14 cellular contexts compared by ENCODE assay signal in the genomic region with DNA sequence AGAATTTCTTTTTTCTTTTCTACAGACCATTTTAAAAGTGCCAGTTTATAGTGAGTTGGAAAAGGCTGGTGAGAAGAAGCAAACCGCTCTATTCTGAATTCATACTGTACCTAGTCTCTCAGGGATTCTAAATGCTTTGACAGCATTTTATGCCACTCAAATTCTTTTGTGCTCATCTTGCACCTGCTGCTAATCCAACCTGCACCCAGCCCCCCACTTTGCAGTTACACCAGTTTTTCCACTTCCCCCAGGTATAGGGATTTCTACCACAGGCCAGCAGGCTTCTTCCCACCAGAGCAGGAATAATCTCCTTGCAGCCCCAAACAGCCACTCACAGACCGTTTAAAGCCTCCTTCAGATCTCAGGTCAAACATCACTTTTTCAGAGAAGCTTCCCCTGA.
DNase-seq lines count a peak whose midpoint lies in the region; ATAC-seq, FAIRE-seq and TF ChIP-seq lines count a peak whose summit lies in the region.
"Had no signal": no experiment of that assay in that cellular context is flagged by ENCODE, and none has a peak within 500 bp of the region (broad histone marks: within the 10 kb centered on the region; RNA-seq: fewer than 3 reads in every experiment).

No MANE protein-coding gene starts in this region.

- BruUV-seq in mammary epithelial cell (replicated peaks; lab: Mats Ljungman, UMichigan) = no TSS peak

- H3K27me3 ChIP-seq in hepatocyte = no peaks in the 10 kb centered on the region
- no peaks in the 10 kb centered on the region for H3K27me3 ChIP-seq in uterus
- H3K27me3 ChIP-seq in mammary epithelial cell (ENCODE audit: insufficient read depth, low read length) = no peaks in the 10 kb centered on the region
- H3K27me3 ChIP-seq: right atrium auricular region had no signal

- 73% methylated on average over 2 of the region's 2 CpGs for WGBS in A549 (ENCODE audit: missing lambda C conversion rate)
- WGBS in hepatocyte (ENCODE audit: low lambda C conversion rate, missing lambda C conversion rate) = 52% methylated on average over 2 of the region's 2 CpGs
- 81% methylated on average over 2 of the region's 2 CpGs for WGBS in mammary epithelial cell (ENCODE audit: low coverage, missing lambda C conversion rate)

- no peaks in the 10 kb centered on the region for H3K36me3 ChIP-seq in hepatocyte (replicated peaks; ENCODE audit: insufficient read depth, low read depth)
- no peaks in the 10 kb centered on the region for H3K36me3 ChIP-seq in uterus
- H3K36me3 ChIP-seq in mammary epithelial cell (ENCODE audit: insufficient read depth, low read length) = no peaks in the 10 kb centered on the region
- H3K36me3 ChIP-seq: right atrium auricular region, thoracic aorta had no signal

- H3K4me2 ChIP-seq in A549 (peak overlapping the region; percentile 80), hepatocyte (no peak overlapping the region), mammary epithelial cell (ENCODE audit: insufficient read depth, low read depth, low read length) (no peak overlapping the region)

- H3K79me2 ChIP-seq in hepatocyte = peaks cover 69% of the 10 kb centered on the region
- peaks cover 29% of the 10 kb centered on the region for H3K79me2 ChIP-seq in mammary epithelial cell (ENCODE audit: insufficient read depth, low read length)

- ATAC-seq in A549 = no peak
- ATAC-seq: activated CD8-positive, alpha-beta memory T cell treated with anti-CD3 and anti-CD28 coated beads, Interleukin-2, amount 10 ng/mL, durations not matched to agents 7 days and 5 days had no signal

- TF ChIP-seq RAD21 in A549 (conservative IDR thresholded peaks at IDR 0.05 in 1 of 2, IDR thresholded peaks at IDR 0.05 in 1 of 2) = no peak

- no peaks in the 10 kb centered on the region for H3K9me3 ChIP-seq in A549
- H3K9me3 ChIP-seq in hepatocyte (ENCODE audit: low read depth) = no peaks in the 10 kb centered on the region
- H3K9me3 ChIP-seq in uterus = no peaks in the 10 kb centered on the region
- H3K9me3 ChIP-seq in mammary epithelial cell (replicated peaks; ENCODE audit: insufficient read depth, low read length) = no peaks in the 10 kb centered on the region
- H3K9me3 ChIP-seq: right atrium auricular region, thoracic aorta had no signal

- H3K9ac ChIP-seq in mammary epithelial cell (ENCODE audit: insufficient read depth, low read length) = no peak overlapping the region

- dilution Hi-C loops in mammary epithelial cell (cut with HindIII; ENCODE audit: low sequenced_read_pairs) = no loop called here

- H3K4me1 ChIP-seq in A549 = peaks cover 48% of the 10 kb centered on the region
- peaks cover 38% of the 10 kb centered on the region for H3K4me1 ChIP-seq in hepatocyte (ENCODE audit: insufficient read depth)
- H3K4me1 ChIP-seq in uterus = peaks cover 0 to 4% of the 10 kb centered on the region in 2 donors
- peaks cover 20% of the 10 kb centered on the region for H3K4me1 ChIP-seq in mammary epithelial cell (ENCODE audit: insufficient read depth, low read length)

- H4K20me1 ChIP-seq in hepatocyte (ENCODE audit: insufficient read depth, poor library complexity, severe bottlenecking) (peaks cover 8% of the 10 kb centered on the region), mammary epithelial cell (ENCODE audit: insufficient read depth, low read length) (no peaks in the 10 kb centered on the region)

- no peak for FAIRE-seq in A549 (lab: Jason Lieb, UNC)
- FAIRE-seq: endometrium had no signal

- no peaks in the 10 kb centered on the region for H3K9me2 ChIP-seq in hepatocyte (replicated peaks; ENCODE audit: insufficient read depth)

- no peak for TF ChIP-seq EP300 in A549 (IDR thresholded peaks at IDR 0.05)

- H3K27ac ChIP-seq in A549 = peak overlapping the region; percentile 70 to 91
- peak overlapping the region; percentile 2 for H3K27ac ChIP-seq in hepatocyte
- no peak overlapping the region for H3K27ac ChIP-seq in uterus
- H3K27ac ChIP-seq in mammary epithelial cell (ENCODE audit: insufficient read depth, low read depth, low read length) = no peak overlapping the region
- H3K27ac ChIP-seq: thoracic aorta had no signal

- intact Hi-C loops in uterus (cut with DNase I; ENCODE audit: low total_unique reads) = no loop called here
- intact Hi-C loops in mammary epithelial cell (cut with micrococcal nuclease) = no loop called here

- DNase-seq in A549 (ENCODE audit: low read depth in 1 of 2, low spot score in 1 of 2) (no peak), HT-29 (ENCODE audit: low spot score) (peak; percentile 38), NCI-H748 treated with DMSO at 0.1 percent for 48 hours (lab: John Stamatoyannopoulos, UW) (peak; percentile 57), hepatocyte (ENCODE audit: low spot score) (no peak), SKM-1 treated with dmso at 0.1 percent for 144 hours (lab: John Stamatoyannopoulos, UW; ENCODE audit: unreplicated experiment) (no peak), uterus (no peak), mammary epithelial cell (no peak)
- no peak for DNase-seq in activated T-cell treated with anti-CD3 and anti-CD28 coated beads, Interleukin-2, amount 50 U/mL, for 48 hours
- DNase-seq: activated CD8-positive, alpha-beta memory T cell treated with anti-CD3 and anti-CD28 coated beads, Interleukin-2, amount 10 ng/mL, durations not matched to agents 7 days and 5 days; Kasumi-1; mesendoderm had no signal

- TF ChIP-seq POLR2A in A549 (IDR thresholded peaks at IDR 0.05; ENCODE audit: low read length) = no peak
- no peak for TF ChIP-seq POLR2A in uterus (IDR thresholded peaks at IDR 0.05)

- H3K4me3 ChIP-seq in A549 (no peak overlapping the region), hepatocyte (no peak overlapping the region), uterus (no peak overlapping the region), mammary epithelial cell (replicated peaks in 1 of 3; ENCODE audit: insufficient read depth in 1 of 3, low read depth in 2 of 3, low read length in 3 of 3) (no peak overlapping the region)
- H3K4me3 ChIP-seq: right atrium auricular region, thoracic aorta had no signal

- H2AFZ ChIP-seq in hepatocyte = no peak overlapping the region
- H2AFZ ChIP-seq in mammary epithelial cell (ENCODE audit: low read depth, low read length) = no peak overlapping the region

- TF ChIP-seq CTCF in A549 (IDR thresholded peaks at IDR 0.05) = no peak
- no peak for TF ChIP-seq CTCF in hepatocyte (IDR thresholded peaks at IDR 0.05; ENCODE audit: poor library complexity)
- no peak for TF ChIP-seq CTCF in uterus (IDR thresholded peaks at IDR 0.05)
- no peak for TF ChIP-seq CTCF in mammary epithelial cell (conservative IDR thresholded peaks at IDR 0.05 in 1 of 2, IDR thresholded peaks at IDR 0.05 in 1 of 2; ENCODE audit: extremely low read depth in 1 of 2, insufficient read depth in 1 of 2, low read depth in 1 of 2, low read length in 2 of 2)

- CTCF ChIA-PET in A549 (lab: Yijun Ruan, JAX) (interaction anchor here (0.7 to 3.1 kb wide), 4 partner anchors 21 to 310 kb away, joined by 3 to 13 read pairs (median 6); no protein-coding TSS in a partner anchor), mammary epithelial cell (lab: Charles Lee; ENCODE audit: low non-redundant PET) (interaction anchor here (0.6 kb wide), 1 partner anchor 26 kb away, joined by 4 read pairs; no protein-coding TSS in a partner anchor)

- in situ Hi-C loops in mammary epithelial cell (cut with MboI; ENCODE audit: low sequenced_read_pairs in 2 of 2) = loop anchor here in 1 of 2 donors (25.0 kb wide), 1 partner anchor 693 kb away; no protein-coding TSS in a partner anchor

- POLR2A ChIA-PET in A549 (lab: Yijun Ruan, JAX) = no interaction called here

TF ChIP-seq in A549, 52 proteins besides CTCF, POLR2A, EP300 and RAD21:
- TF ChIP-seq POLR2AphosphoS2 (conservative IDR thresholded peaks at IDR 0.05; ENCODE audit: low read length) = no peak
- TF ChIP-seq HOXB13 (CRISPR knock-in tag; IDR thresholded peaks at IDR 0.05; ENCODE audit: low read depth) = no peak
- TF ChIP-seq MAFK (IDR thresholded peaks at IDR 0.05; ENCODE audit: partially characterized antibody) = no peak
- TF ChIP-seq MAX (IDR thresholded peaks at IDR 0.05) = no peak
- no peak for TF ChIP-seq CHD2 (IDR thresholded peaks at IDR 0.05; ENCODE audit: low read length, partially characterized antibody)
- no peak for TF ChIP-seq BCL3 (IDR thresholded peaks at IDR 0.05)
- no peak for TF ChIP-seq HOXA7 (CRISPR knock-in tag; IDR thresholded peaks at IDR 0.05)
- no peak for TF ChIP-seq HEYL (CRISPR knock-in tag; IDR thresholded peaks at IDR 0.05)
- no peak for TF ChIP-seq TP53 (CRISPR knock-in tag; IDR thresholded peaks at IDR 0.05)
- TF ChIP-seq ZFP36 (IDR thresholded peaks at IDR 0.05; ENCODE audit: borderline replicate concordance, partially characterized antibody) = no peak
- no peak for TF ChIP-seq HOXB5 (CRISPR knock-in tag; IDR thresholded peaks at IDR 0.05)
- TF ChIP-seq JUNB (IDR thresholded peaks at IDR 0.05) = no peak
- TF ChIP-seq, protein P1, sequence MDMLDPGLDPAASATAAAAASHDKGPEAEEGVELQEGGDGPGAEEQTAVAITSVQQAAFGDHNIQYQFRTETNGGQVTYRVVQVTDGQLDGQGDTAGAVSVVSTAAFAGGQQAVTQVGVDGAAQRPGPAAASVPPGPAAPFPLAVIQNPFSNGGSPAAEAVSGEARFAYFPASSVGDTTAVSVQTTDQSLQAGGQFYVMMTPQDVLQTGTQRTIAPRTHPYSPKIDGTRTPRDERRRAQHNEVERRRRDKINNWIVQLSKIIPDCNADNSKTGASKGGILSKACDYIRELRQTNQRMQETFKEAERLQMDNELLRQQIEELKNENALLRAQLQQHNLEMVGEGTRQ (IDR thresholded peaks at IDR 0.05) = no peak
- no peak for TF ChIP-seq MAZ (IDR thresholded peaks at IDR 0.05; ENCODE audit: borderline replicate concordance, low read depth, low read length)

Comparison
In these comparisons a context has a peak if more than half of its experiments do, and no peak if none do; other contexts are left out.
1. DNase-seq: peak in HT-29 (single experiment) and NCI-H748 treated with DMSO at 0.1 percent for 48 hours (single experiment); none in A549 (0 of 2), hepatocyte (single experiment), SKM-1 treated with dmso at 0.1 percent for 144 hours (single experiment), activated T-cell treated with anti-CD3 and anti-CD28 coated beads, Interleukin-2, amount 50 U/mL, for 48 hours (0 of 2), uterus (0 of 2) and mammary epithelial cell (single experiment).
2. H3K27ac ChIP-seq: peak in A549 (2 of 2) and hepatocyte (single experiment); none in uterus (0 of 2) and mammary epithelial cell (single experiment).